Comparison of ENCODE assay signal across 22 cellular contexts in the genomic region with DNA sequence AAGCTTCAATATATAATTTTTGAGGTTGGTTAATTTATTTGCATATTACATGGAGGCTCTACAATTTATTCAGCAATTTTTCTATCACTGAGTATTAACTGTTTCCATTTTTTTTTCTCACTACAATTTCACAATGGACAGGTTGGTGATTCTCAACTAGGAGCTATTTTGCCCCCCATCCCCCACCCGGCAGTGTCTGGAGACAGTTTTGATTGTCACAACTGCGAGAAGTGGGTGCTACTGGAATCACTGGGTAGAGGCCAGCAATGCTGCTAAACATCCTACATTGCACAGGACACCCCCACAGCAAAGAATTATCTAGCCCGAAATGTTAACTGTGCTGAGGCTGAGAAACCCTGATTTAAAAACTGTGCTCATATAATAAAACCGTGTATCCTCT.
DNase-seq lines count a peak whose midpoint lies in the region; ATAC-seq and TF ChIP-seq lines count a peak whose summit lies in the region.
"Had no signal": no experiment of that assay in that cellular context is flagged by ENCODE, and none has a peak within 500 bp of the region (broad histone marks: within the 10 kb centered on the region; RNA-seq: fewer than 3 reads in every experiment).

No MANE protein-coding gene starts in this region.

- H3K9me3 ChIP-seq in right cardiac atrium (ENCODE audit: control insufficient read depth, low read length) (no peaks in the 10 kb centered on the region), heart left ventricle (peaks cover 0 to 6% (median 0%) of the 10 kb centered on the region in 12 donors)
- H3K9me3 ChIP-seq: A549, BE2C had no signal

- no peak for TF ChIP-seq POLR2A in heart left ventricle (IDR thresholded peaks at IDR 0.05)

- TF ChIP-seq CTCF in heart left ventricle (IDR thresholded peaks at IDR 0.05): no peak

- H3K9me3 Mint-ChIP-seq in memory B cell: peaks cover 4% of the 10 kb centered on the region
- peaks cover 2% of the 10 kb centered on the region for H3K9me3 Mint-ChIP-seq in stimulated activated effector memory CD8-positive, alpha-beta T cell treated with anti-CD3 and anti-CD28 coated beads, Interleukin-12 subunit alpha, Interleukin-12 subunit beta, amount 100 ng/mL, for 72 hours

- ATAC-seq in right cardiac atrium: peak; percentile 28 to 48
- no peak for ATAC-seq in heart left ventricle
- ATAC-seq in memory B cell (ENCODE audit: low read depth): no peak
- no peak for ATAC-seq in stimulated activated effector memory CD8-positive, alpha-beta T cell treated with anti-CD3 and anti-CD28 coated beads, Interleukin-12 subunit alpha, Interleukin-12 subunit beta, amount 100 ng/mL, for 72 hours
- ATAC-seq in GM18519 (IDR thresholded peaks at IDR 0.05; ENCODE audit: low FRiP score, unreplicated experiment): no peak
- ATAC-seq: A549, HCT116 had no signal

- peaks cover 0 to 88% (median 79%) of the 10 kb centered on the region in 9 donors for H3K36me3 ChIP-seq in heart left ventricle
- H3K36me3 ChIP-seq: BE2C had no signal

- H3K4me1 ChIP-seq in right cardiac atrium (ENCODE audit: control insufficient read depth, insufficient read depth, low read length): peaks cover 2% of the 10 kb centered on the region
- H3K4me1 ChIP-seq in heart left ventricle: peaks cover 0 to 30% (median under 1%) of the 10 kb centered on the region in 12 donors
- H3K4me1 ChIP-seq: A549; BE2C; BLaER1 treated with 17β-estradiol and CSF1 and Interleukin-3, amounts not matched to agents 10 nM and 100 nM had no signal

- peak overlapping the region; percentile 71 for H3K27ac Mint-ChIP-seq in memory B cell
- peak overlapping the region; percentile 36 for H3K27ac Mint-ChIP-seq in stimulated activated effector memory CD8-positive, alpha-beta T cell treated with anti-CD3 and anti-CD28 coated beads, Interleukin-12 subunit alpha, Interleukin-12 subunit beta, amount 100 ng/mL, for 72 hours
- H3K27ac Mint-ChIP-seq: CD4-positive, alpha-beta T cell; H9 had no signal

- H3K4me3 ChIP-seq in right cardiac atrium (ENCODE audit: low read length) (no peak overlapping the region), heart left ventricle (no peak overlapping the region)
- H3K4me3 ChIP-seq: A549; BLaER1 treated with 17β-estradiol and CSF1 and Interleukin-3, amounts not matched to agents 10 nM and 100 nM; GM23248 had no signal

- WGBS in right cardiac atrium: 75% methylated on average over 4 of the region's 4 CpGs
- WGBS in heart left ventricle, 4 donors: 71 to 92% (median 80%) methylated on average over 4 of the region's 4 CpGs

- H3K27me3 Mint-ChIP-seq in memory B cell: no peaks in the 10 kb centered on the region
- H3K27me3 Mint-ChIP-seq: CD4-positive, alpha-beta T cell; CD8-positive, alpha-beta memory T cell had no signal

- H3K27ac ChIP-seq in right cardiac atrium (ENCODE audit: low read length): no peak overlapping the region
- no peak overlapping the region for H3K27ac ChIP-seq in heart left ventricle
- H3K27ac ChIP-seq: A549; BLaER1 treated with 17β-estradiol and CSF1 and Interleukin-3, amounts not matched to agents 10 nM and 100 nM; GM23248 had no signal

- no peaks in the 10 kb centered on the region for H3K4me1 Mint-ChIP-seq in memory B cell
- no peaks in the 10 kb centered on the region for H3K4me1 Mint-ChIP-seq in stimulated activated effector memory CD8-positive, alpha-beta T cell treated with anti-CD3 and anti-CD28 coated beads, Interleukin-12 subunit alpha, Interleukin-12 subunit beta, amount 100 ng/mL, for 72 hours
- H3K4me1 Mint-ChIP-seq: CD14-positive monocyte, H9 had no signal

- H3K27me3 ChIP-seq in right cardiac atrium (ENCODE audit: control insufficient read depth, insufficient read depth) (no peaks in the 10 kb centered on the region), heart left ventricle (no peaks in the 10 kb centered on the region)
- H3K27me3 ChIP-seq: BE2C; BLaER1 treated with 17β-estradiol and CSF1 and Interleukin-3, amounts not matched to agents 10 nM and 100 nM had no signal

- DNase-seq in right cardiac atrium (peak in 2 of 3 donors; percentile 58 to 71), heart left ventricle (no peak), memory B cell (ENCODE audit: low spot score in 2 of 2) (no peak), DMS153 (lab: John Stamatoyannopoulos, UW) (no peak)
- no peak for DNase-seq in stimulated activated effector memory CD8-positive, alpha-beta T cell treated with anti-CD3 and anti-CD28 coated beads, Interleukin-12 subunit alpha, Interleukin-12 subunit beta, amount 100 ng/mL, for 72 hours (ENCODE audit: low spot score in 2 of 2)
- DNase-seq: 8988T; ACHN; AML-193; BE2C; CD4-positive, alpha-beta T cell; CD8-positive, alpha-beta memory T cell; DMS 273 treated with DMSO at 0.1 percent for 48 hours; DMS53; DMS79 treated with DMSO at 0.1 percent for 48 hours; GF-D8; GM23248; H9 had no signal

- intact Hi-C loops in right cardiac atrium (cut with DNase I) (loop anchor here in 1 of 4 donors (10.0 kb wide), 1 partner anchor 96 kb away; no protein-coding TSS in a partner anchor), heart left ventricle (cut with DNase I) (loop anchor here in 2 of 10 donors (10.0 kb wide), 2 partner anchors 96 to 116 kb away; partner anchors contain the start of gene DDX18 (in 1 of the 2))

- H3K4me3 Mint-ChIP-seq in memory B cell: no peak overlapping the region
- no peak overlapping the region for H3K4me3 Mint-ChIP-seq in stimulated activated effector memory CD8-positive, alpha-beta T cell treated with anti-CD3 and anti-CD28 coated beads, Interleukin-12 subunit alpha, Interleukin-12 subunit beta, amount 100 ng/mL, for 72 hours
- H3K4me3 Mint-ChIP-seq: CD14-positive monocyte; CD4-positive, alpha-beta T cell; CD8-positive, alpha-beta memory T cell; H9 had no signal

- H3K36me3 Mint-ChIP-seq in memory B cell: peaks cover 76% of the 10 kb centered on the region
- H3K36me3 Mint-ChIP-seq in stimulated activated effector memory CD8-positive, alpha-beta T cell treated with anti-CD3 and anti-CD28 coated beads, Interleukin-12 subunit alpha, Interleukin-12 subunit beta, amount 100 ng/mL, for 72 hours: peaks cover 99% of the 10 kb centered on the region

Comparison
In these comparisons a context has a peak if more than half of its experiments do, and no peak if none do; other contexts are left out.
1. ATAC-seq: peak in right cardiac atrium (2 of 2); none in heart left ventricle (0 of 4), memory B cell (single experiment), stimulated activated effector memory CD8-positive, alpha-beta T cell treated with anti-CD3 and anti-CD28 coated beads, Interleukin-12 subunit alpha, Interleukin-12 subunit beta, amount 100 ng/mL, for 72 hours (single experiment) and GM18519 (single experiment).
2. DNase-seq: peak in right cardiac atrium (2 of 3); none in heart left ventricle (0 of 5), memory B cell (0 of 2), stimulated activated effector memory CD8-positive, alpha-beta T cell treated with anti-CD3 and anti-CD28 coated beads, Interleukin-12 subunit alpha, Interleukin-12 subunit beta, amount 100 ng/mL, for 72 hours (0 of 2) and DMS153 (single experiment).